In the genomic region with DNA sequence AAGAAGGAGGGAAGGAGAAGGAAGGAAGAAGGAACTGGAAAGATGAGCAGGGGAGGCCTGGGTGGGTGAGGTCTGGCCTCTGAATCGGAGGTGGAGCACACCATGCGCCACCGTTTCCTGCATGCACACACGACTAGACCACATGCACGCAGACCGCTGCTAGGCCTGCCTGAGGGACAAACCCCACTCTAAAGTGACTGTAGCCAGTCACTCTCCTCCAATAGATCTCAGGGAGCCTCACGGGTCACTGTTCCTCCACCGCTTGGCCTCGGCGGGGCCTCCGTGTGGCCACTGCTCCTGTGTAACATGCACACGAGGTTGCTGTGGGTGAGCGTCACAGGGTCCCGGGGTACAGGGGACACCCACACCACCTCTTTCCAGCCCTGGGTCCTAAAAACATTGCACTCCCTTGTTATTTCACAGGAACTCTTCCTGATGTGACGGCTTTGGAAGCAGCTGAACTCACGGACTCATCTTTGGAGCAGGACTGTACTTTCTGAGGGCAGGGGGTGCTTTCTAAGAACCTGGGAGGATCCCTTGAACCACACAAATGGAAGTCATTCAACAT, we compare ENCODE assay signal across 1 cellular context.
TF ChIP-seq lines count a peak whose summit lies in the region.

No MANE protein-coding gene starts in this region.

TF ChIP-seq in HepG2, 621 proteins besides CTCF, POLR2A, EP300 and RAD21 (continues in another document):
- TF ChIP-seq KLF11 (CRISPR knock-in tag; IDR thresholded peaks at IDR 0.05) (no peak), MTF2 (CRISPR knock-in tag; IDR thresholded peaks at IDR 0.05; ENCODE audit: borderline replicate concordance) (0 out of 2 replicates have a peak, but pooled peaks have one; percentile 54), MNT (IDR thresholded peaks at IDR 0.05) (peak; percentile 18; the same call in 1 of the 2 replicates), NRL (CRISPR knock-in tag; IDR thresholded peaks at IDR 0.05; ENCODE audit: borderline replicate concordance) (peak; percentile 65; the same call in 1 of the 2 replicates), ZNF7 (CRISPR knock-in tag; IDR thresholded peaks at IDR 0.05) (peak; percentile 35; the same call in 1 of the 2 replicates), SMAD1 (CRISPR knock-in tag; IDR thresholded peaks at IDR 0.05; ENCODE audit: borderline replicate concordance, low read depth) (no peak), ZNF180 (CRISPR knock-in tag; IDR thresholded peaks at IDR 0.05; ENCODE audit: borderline replicate concordance, low read depth) (no peak), MYPOP (CRISPR knock-in tag; IDR thresholded peaks at IDR 0.05) (no peak), ZNF609 (CRISPR knock-in tag; IDR thresholded peaks at IDR 0.05; ENCODE audit: borderline replicate concordance) (no peak), ZNF430 (CRISPR knock-in tag; IDR thresholded peaks at IDR 0.05) (peak; percentile 65; the same call in 1 of the 2 replicates), ZNF431 (CRISPR knock-in tag; IDR thresholded peaks at IDR 0.05; ENCODE audit: borderline replicate concordance, low read depth) (no peak), EED (CRISPR knock-in tag; IDR thresholded peaks at IDR 0.05) (peak; percentile 78), MAZ (IDR thresholded peaks at IDR 0.05; ENCODE audit: borderline replicate concordance, low read depth, low read length) (no peak), MAZ (CRISPR knock-in tag; IDR thresholded peaks at IDR 0.05; ENCODE audit: low read depth) (peak; percentile 35; the same call in 1 of the 2 replicates), ZFX (CRISPR knock-in tag; IDR thresholded peaks at IDR 0.05; ENCODE audit: low read depth) (0 out of 2 replicates have a peak, but pooled peaks have one; percentile 21), ZNF598 (CRISPR knock-in tag; IDR thresholded peaks at IDR 0.05; ENCODE audit: borderline replicate concordance) (peak; percentile 5; the same call in 1 of the 2 replicates), EZH2 (conservative IDR thresholded peaks at IDR 0.05; ENCODE audit: low read depth, low read length) (0 out of 2 replicates have a peak, but pooled peaks have one; percentile 51), TRAFD1 (CRISPR knock-in tag; IDR thresholded peaks at IDR 0.05; ENCODE audit: borderline replicate concordance) (no peak), JUN (CRISPR knock-in tag; IDR thresholded peaks at IDR 0.05) (no peak), SP140L (CRISPR knock-in tag; IDR thresholded peaks at IDR 0.05; ENCODE audit: borderline replicate concordance) (no peak), CREB1 (IDR thresholded peaks at IDR 0.05) (no peak), CREB1 (CRISPR knock-in tag; IDR thresholded peaks at IDR 0.05) (no peak), XRCC5 (optimal IDR thresholded peaks at IDR 0.05; ENCODE audit: low read length) (peak; percentile 8), ZNF253 (CRISPR knock-in tag; IDR thresholded peaks at IDR 0.05; ENCODE audit: borderline replicate concordance) (0 out of 2 replicates have a peak, but pooled peaks have one; percentile 40), LRRFIP1 (CRISPR knock-in tag; conservative IDR thresholded peaks at IDR 0.05) (no peak), NFKBIZ (CRISPR knock-in tag; IDR thresholded peaks at IDR 0.05) (no peak)
- TF ChIP-seq, protein P1, sequence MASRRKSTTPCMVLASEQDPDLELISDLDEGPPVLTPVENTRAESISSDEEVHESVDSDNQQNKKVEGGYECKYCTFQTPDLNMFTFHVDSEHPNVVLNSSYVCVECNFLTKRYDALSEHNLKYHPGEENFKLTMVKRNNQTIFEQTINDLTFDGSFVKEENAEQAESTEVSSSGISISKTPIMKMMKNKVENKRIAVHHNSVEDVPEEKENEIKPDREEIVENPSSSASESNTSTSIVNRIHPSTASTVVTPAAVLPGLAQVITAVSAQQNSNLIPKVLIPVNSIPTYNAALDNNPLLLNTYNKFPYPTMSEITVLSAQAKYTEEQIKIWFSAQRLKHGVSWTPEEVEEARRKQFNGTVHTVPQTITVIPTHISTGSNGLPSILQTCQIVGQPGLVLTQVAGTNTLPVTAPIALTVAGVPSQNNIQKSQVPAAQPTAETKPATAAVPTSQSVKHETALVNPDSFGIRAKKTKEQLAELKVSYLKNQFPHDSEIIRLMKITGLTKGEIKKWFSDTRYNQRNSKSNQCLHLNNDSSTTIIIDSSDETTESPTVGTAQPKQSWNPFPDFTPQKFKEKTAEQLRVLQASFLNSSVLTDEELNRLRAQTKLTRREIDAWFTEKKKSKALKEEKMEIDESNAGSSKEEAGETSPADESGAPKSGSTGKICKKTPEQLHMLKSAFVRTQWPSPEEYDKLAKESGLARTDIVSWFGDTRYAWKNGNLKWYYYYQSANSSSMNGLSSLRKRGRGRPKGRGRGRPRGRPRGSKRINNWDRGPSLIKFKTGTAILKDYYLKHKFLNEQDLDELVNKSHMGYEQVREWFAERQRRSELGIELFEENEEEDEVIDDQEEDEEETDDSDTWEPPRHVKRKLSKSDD (CRISPR knock-in tag; IDR thresholded peaks at IDR 0.05; ENCODE audit: low read depth): no peak
- TF ChIP-seq, protein P2, sequence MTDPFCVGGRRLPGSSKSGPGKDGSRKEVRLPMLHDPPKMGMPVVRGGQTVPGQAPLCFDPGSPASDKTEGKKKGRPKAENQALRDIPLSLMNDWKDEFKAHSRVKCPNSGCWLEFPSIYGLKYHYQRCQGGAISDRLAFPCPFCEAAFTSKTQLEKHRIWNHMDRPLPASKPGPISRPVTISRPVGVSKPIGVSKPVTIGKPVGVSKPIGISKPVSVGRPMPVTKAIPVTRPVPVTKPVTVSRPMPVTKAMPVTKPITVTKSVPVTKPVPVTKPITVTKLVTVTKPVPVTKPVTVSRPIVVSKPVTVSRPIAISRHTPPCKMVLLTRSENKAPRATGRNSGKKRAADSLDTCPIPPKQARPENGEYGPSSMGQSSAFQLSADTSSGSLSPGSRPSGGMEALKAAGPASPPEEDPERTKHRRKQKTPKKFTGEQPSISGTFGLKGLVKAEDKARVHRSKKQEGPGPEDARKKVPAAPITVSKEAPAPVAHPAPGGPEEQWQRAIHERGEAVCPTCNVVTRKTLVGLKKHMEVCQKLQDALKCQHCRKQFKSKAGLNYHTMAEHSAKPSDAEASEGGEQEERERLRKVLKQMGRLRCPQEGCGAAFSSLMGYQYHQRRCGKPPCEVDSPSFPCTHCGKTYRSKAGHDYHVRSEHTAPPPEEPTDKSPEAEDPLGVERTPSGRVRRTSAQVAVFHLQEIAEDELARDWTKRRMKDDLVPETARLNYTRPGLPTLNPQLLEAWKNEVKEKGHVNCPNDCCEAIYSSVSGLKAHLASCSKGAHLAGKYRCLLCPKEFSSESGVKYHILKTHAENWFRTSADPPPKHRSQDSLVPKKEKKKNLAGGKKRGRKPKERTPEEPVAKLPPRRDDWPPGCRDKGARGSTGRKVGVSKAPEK (CRISPR knock-in tag; IDR thresholded peaks at IDR 0.05; ENCODE audit: borderline replicate concordance): 0 out of 2 replicates have a peak, but pooled peaks have one; percentile 68
- TF ChIP-seq, protein P3, sequence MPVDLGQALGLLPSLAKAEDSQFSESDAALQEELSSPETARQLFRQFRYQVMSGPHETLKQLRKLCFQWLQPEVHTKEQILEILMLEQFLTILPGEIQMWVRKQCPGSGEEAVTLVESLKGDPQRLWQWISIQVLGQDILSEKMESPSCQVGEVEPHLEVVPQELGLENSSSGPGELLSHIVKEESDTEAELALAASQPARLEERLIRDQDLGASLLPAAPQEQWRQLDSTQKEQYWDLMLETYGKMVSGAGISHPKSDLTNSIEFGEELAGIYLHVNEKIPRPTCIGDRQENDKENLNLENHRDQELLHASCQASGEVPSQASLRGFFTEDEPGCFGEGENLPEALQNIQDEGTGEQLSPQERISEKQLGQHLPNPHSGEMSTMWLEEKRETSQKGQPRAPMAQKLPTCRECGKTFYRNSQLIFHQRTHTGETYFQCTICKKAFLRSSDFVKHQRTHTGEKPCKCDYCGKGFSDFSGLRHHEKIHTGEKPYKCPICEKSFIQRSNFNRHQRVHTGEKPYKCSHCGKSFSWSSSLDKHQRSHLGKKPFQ (CRISPR knock-in tag; IDR thresholded peaks at IDR 0.05; ENCODE audit: insufficient replicate concordance): no peak
